In genomic region chr7:665251-665650, GRCh38 we compare ENCODE assay signal across 11 cellular contexts.
DNase-seq lines count a peak whose midpoint lies in the region; ATAC-seq and TF ChIP-seq lines count a peak whose summit lies in the region.
"Had no signal": no experiment of that assay in that cellular context is flagged by ENCODE, and none has a peak within 500 bp of the region (broad histone marks: within the 10 kb centered on the region; RNA-seq: fewer than 3 reads in every experiment).

No MANE protein-coding gene starts in this region.

- H3K9ac ChIP-seq in neuronal stem cell (ENCODE audit: low read depth, low read length, poor library complexity): no peak overlapping the region

- H3K4me2 ChIP-seq in neuronal stem cell (ENCODE audit: insufficient read depth, low read length, poor library complexity, severe bottlenecking): no peak overlapping the region

- no peak for TF ChIP-seq CTCF in ascending aorta (IDR thresholded peaks at IDR 0.05)
- TF ChIP-seq CTCF in gastroesophageal sphincter (IDR thresholded peaks at IDR 0.05): no peak
- TF ChIP-seq CTCF in A673 (conservative IDR thresholded peaks at IDR 0.05; ENCODE audit: low read depth, low read length): no peak

- H2BK12ac ChIP-seq in neuronal stem cell (ENCODE audit: low read length): no peak overlapping the region

- no peak overlapping the region for H2BK5ac ChIP-seq in neuronal stem cell (ENCODE audit: low read length)

- no peak overlapping the region for H2BK15ac ChIP-seq in neuronal stem cell (ENCODE audit: low read length)

- peak overlapping the region; percentile 64 to 77 for H3K27ac ChIP-seq in ascending aorta
- peak overlapping the region; percentile 21 to 88 (median 83) for H3K27ac ChIP-seq in gastroesophageal sphincter
- H3K27ac ChIP-seq in neuronal stem cell (replicated peaks; ENCODE audit: low read length): no peak overlapping the region
- no peak overlapping the region for H3K27ac ChIP-seq in A673 (ENCODE audit: low read depth, low read length, poor library complexity, severe bottlenecking)
- H3K27ac ChIP-seq: suprapubic skin had no signal

- CTCF ChIA-PET in A673 (lab: Charles Lee): no interaction called here

- H3K4me3 ChIP-seq in ascending aorta (peak overlapping the region in 1 of 2 donors; percentile 30), gastroesophageal sphincter (peak overlapping the region in 1 of 2 donors; percentile 20), neuronal stem cell (ENCODE audit: low read length in 2 of 2) (no peak overlapping the region), A673 (ENCODE audit: low read depth, low read length, poor library complexity, severe bottlenecking) (no peak overlapping the region)
- H3K4me3 ChIP-seq: suprapubic skin had no signal

- BruUV-seq in A673 (replicated peaks; lab: Mats Ljungman, UMichigan): no TSS peak

- peak overlapping the region; percentile 69 for H2AFZ ChIP-seq in neuronal stem cell (ENCODE audit: low read length)

- H3K9me3 ChIP-seq in ascending aorta (no peaks in the 10 kb centered on the region), gastroesophageal sphincter (no peaks in the 10 kb centered on the region), neuronal stem cell (replicated peaks in 1 of 2; ENCODE audit: control insufficient read depth in 2 of 2, insufficient read depth in 1 of 2, low read depth in 1 of 2, low read length in 2 of 2) (peaks cover 0 to 2% of the 10 kb centered on the region in 2 donors), A673 (ENCODE audit: low read depth, low read length, poor library complexity, severe bottlenecking) (no peaks in the 10 kb centered on the region)
- H3K9me3 ChIP-seq: suprapubic skin had no signal

- intact Hi-C loops in ascending aorta (cut with DNase I) (no loop called here), A673 (cut with micrococcal nuclease; ENCODE audit: unreplicated experiment) (no loop called here)

- peak overlapping the region; percentile 80 for H3K23ac ChIP-seq in neuronal stem cell (ENCODE audit: low read depth, low read length, poor library complexity)

- H3K27me3 ChIP-seq in ascending aorta: no peaks in the 10 kb centered on the region
- H3K27me3 ChIP-seq in gastroesophageal sphincter: no peaks in the 10 kb centered on the region
- H3K27me3 ChIP-seq in neuronal stem cell (ENCODE audit: control insufficient read depth in 3 of 3, insufficient read depth in 3 of 3, low read depth in 1 of 3, low read length in 3 of 3): no peaks in the 10 kb centered on the region
- no peaks in the 10 kb centered on the region for H3K27me3 ChIP-seq in A673 (replicated peaks; ENCODE audit: insufficient read depth, low read depth, low read length, poor library complexity)
- H3K27me3 ChIP-seq: suprapubic skin had no signal

- H3K14ac ChIP-seq in neuronal stem cell (ENCODE audit: low read length): no peak overlapping the region

- no peak for TF ChIP-seq EP300 in gastroesophageal sphincter (IDR thresholded peaks at IDR 0.05)

- WGBS in gastroesophageal sphincter (ENCODE audit: low coverage in 1 of 2), 2 donors: 44 to 45% methylated on average over 4 to 5 of the region's 11 CpGs
- no CpG with 5 or more reads among the region's 11 CpGs for WGBS in neuronal stem cell (ENCODE audit: extremely low coverage in 2 of 2, insufficient read length in 2 of 2, insufficient replicate concordance in 1 of 2), 2 donors

- peaks cover 10 to 24% of the 10 kb centered on the region in 2 donors for H3K4me1 ChIP-seq in ascending aorta
- H3K4me1 ChIP-seq in gastroesophageal sphincter: peaks cover 0 to 63% (median 45%) of the 10 kb centered on the region in 3 donors
- peaks cover 5 to 15% of the 10 kb centered on the region in 2 donors for H3K4me1 ChIP-seq in neuronal stem cell (ENCODE audit: control insufficient read depth in 2 of 2, insufficient read depth in 1 of 2, low read depth in 1 of 2, low read length in 2 of 2)
- no peaks in the 10 kb centered on the region for H3K4me1 ChIP-seq in A673 (ENCODE audit: insufficient read depth, low read length, poor library complexity, severe bottlenecking)

- POLR2A ChIA-PET in A673 (lab: Charles Lee; ENCODE audit: low non-redundant PET): no interaction called here

- H4K91ac ChIP-seq in neuronal stem cell (ENCODE audit: low read depth, low read length, poor library complexity): no peak overlapping the region

- H4K8ac ChIP-seq in neuronal stem cell (ENCODE audit: low read depth, low read length): no peak overlapping the region

- ATAC-seq in gastroesophageal sphincter: no peak
- no peak for ATAC-seq in GM18909 (IDR thresholded peaks at IDR 0.05; ENCODE audit: poor library complexity, unreplicated experiment)

- H3K79me1 ChIP-seq in neuronal stem cell (ENCODE audit: low read depth, low read length): peaks cover 5% of the 10 kb centered on the region

- no peak overlapping the region for H2AK5ac ChIP-seq in neuronal stem cell (ENCODE audit: low read depth, low read length)

- no peak overlapping the region for H3K4ac ChIP-seq in neuronal stem cell (ENCODE audit: low read length)

- H3K36me3 ChIP-seq in ascending aorta: no peaks in the 10 kb centered on the region
- no peaks in the 10 kb centered on the region for H3K36me3 ChIP-seq in gastroesophageal sphincter
- peaks cover 0 to 2% of the 10 kb centered on the region in 2 donors for H3K36me3 ChIP-seq in neuronal stem cell (replicated peaks in 1 of 2; ENCODE audit: control insufficient read depth in 2 of 2, insufficient read depth in 2 of 2, low read length in 2 of 2)
- no peaks in the 10 kb centered on the region for H3K36me3 ChIP-seq in A673 (ENCODE audit: insufficient read depth, low read length, poor library complexity, severe bottlenecking)
- H3K36me3 ChIP-seq: suprapubic skin had no signal

- no peak overlapping the region for H3K18ac ChIP-seq in neuronal stem cell (ENCODE audit: low read length)

- peak; percentile 34 for DNase-seq in AG08396 (ENCODE audit: low spot score)
- no peak for DNase-seq in ascending aorta (ENCODE audit: low spot score in 2 of 2)
- DNase-seq in neuronal stem cell (ENCODE audit: low spot score): no peak
- no peak for DNase-seq in A673 (ENCODE audit: low spot score)
- DNase-seq in NCI-H510A treated with DMSO at 0.1 percent for 48 hours (lab: John Stamatoyannopoulos, UW): no peak
- DNase-seq in NCI-H69 (lab: John Stamatoyannopoulos, UW): no peak
- DNase-seq: NCI-H1417 treated with DMSO at 0.1 percent for 48 hours; stimulated activated CD4-positive, alpha-beta T cell treated with anti-CD3 and anti-CD28 coated beads, Interleukin-4, amount 100 ng/mL, for 4 hours had no signal

- TF ChIP-seq POLR2A in gastroesophageal sphincter (IDR thresholded peaks at IDR 0.05): no peak

- no peak overlapping the region for H2BK120ac ChIP-seq in neuronal stem cell (ENCODE audit: low read depth, low read length)

Comparison
In these comparisons a context has a peak if more than half of its experiments do, and no peak if none do; other contexts are left out.
1. H3K27ac ChIP-seq: peak in ascending aorta (2 of 2) and gastroesophageal sphincter (4 of 4); none in neuronal stem cell (single experiment) and A673 (single experiment).